18 cellular contexts compared by ENCODE assay signal in genomic region chr1:15342568-15342967, GRCh38.
DNase-seq lines count a peak whose midpoint lies in the region; ATAC-seq and TF ChIP-seq lines count a peak whose summit lies in the region.
"Had no signal": no experiment of that assay in that cellular context is flagged by ENCODE, and none has a peak within 500 bp of the region (broad histone marks: within the 10 kb centered on the region; RNA-seq: fewer than 3 reads in every experiment).

No MANE protein-coding gene starts in this region.

- H3K36me3 ChIP-seq in esophagus squamous epithelium (no peaks in the 10 kb centered on the region), skeletal muscle satellite cell (ENCODE audit: insufficient read depth, low read length) (no peaks in the 10 kb centered on the region)
- H3K36me3 ChIP-seq: brain microvascular endothelial cell, suprapubic skin had no signal

- H3K4me2 ChIP-seq in skeletal muscle satellite cell (ENCODE audit: low read length): peak overlapping the region; percentile 40

- no peak for TF ChIP-seq CTCF in HFFc6 (IDR thresholded peaks at IDR 0.05)
- TF ChIP-seq CTCF in esophagus squamous epithelium (IDR thresholded peaks at IDR 0.05): no peak

- peak overlapping the region; percentile 56 to 71 (median 68) for H3K27ac ChIP-seq in esophagus squamous epithelium
- H3K27ac ChIP-seq: brain microvascular endothelial cell, suprapubic skin had no signal

- H3K4me1 ChIP-seq in esophagus squamous epithelium (peaks cover 0 to 61% (median 28%) of the 10 kb centered on the region in 3 donors), skeletal muscle satellite cell (ENCODE audit: control insufficient read depth, insufficient read depth, low read length) (peaks cover 34% of the 10 kb centered on the region)

- H3K4me3 Mint-ChIP-seq in HFFc6: peak overlapping the region; percentile 59; the same call in 1 of the 2 replicates
- no peak overlapping the region for H3K4me3 Mint-ChIP-seq in activated CD4-positive, alpha-beta memory T cell treated with anti-CD3 and anti-CD28 coated beads for 36 hours
- H3K4me3 Mint-ChIP-seq: activated naive CD8-positive, alpha-beta T cell treated with anti-CD3 and anti-CD28 coated beads for 36 hours; activated T-cell treated with anti-CD3 and anti-CD28 coated beads, Interleukin-2, amount 50 U/mL, for 24 hours; IgD-negative memory B cell had no signal

- 91 to 95% methylated on average over 1 of the region's 1 CpG for WGBS in esophagus squamous epithelium, 2 donors

- H3K27ac Mint-ChIP-seq in HFFc6: no peak overlapping the region; the same call in 1 of the 2 replicates
- H3K27ac Mint-ChIP-seq in activated CD4-positive, alpha-beta memory T cell treated with anti-CD3 and anti-CD28 coated beads for 36 hours: peak overlapping the region; percentile 2
- H3K27ac Mint-ChIP-seq: activated naive CD8-positive, alpha-beta T cell treated with anti-CD3 and anti-CD28 coated beads for 36 hours; activated T-cell treated with anti-CD3 and anti-CD28 coated beads, Interleukin-2, amount 50 U/mL, for 24 hours; IgD-negative memory B cell had no signal

- H3K27me3 Mint-ChIP-seq in HFFc6 (ENCODE audit: insufficient read depth): peaks cover 2% of the 10 kb centered on the region; the same call in 1 of the 2 replicates
- H3K27me3 Mint-ChIP-seq in activated CD4-positive, alpha-beta memory T cell treated with anti-CD3 and anti-CD28 coated beads for 36 hours: peaks cover 22% of the 10 kb centered on the region

- DNase-seq in HFFc6: no peak
- DNase-seq in activated CD4-positive, alpha-beta memory T cell treated with anti-CD3 and anti-CD28 coated beads for 36 hours: no peak
- DNase-seq in esophagus squamous epithelium (lab: John Stamatoyannopoulos, UW): no peak
- DNase-seq in stimulated activated CD4-positive, alpha-beta T cell treated with anti-CD3 and anti-CD28 coated beads, Interleukin-4, amount 100 ng/mL, for 24 hours: no peak
- DNase-seq in stimulated activated CD4-positive, alpha-beta T cell treated with anti-CD3 and anti-CD28 coated beads, Interleukin-2, amount 100 ng/mL, for 24 hours: no peak
- DNase-seq in GOT3 (lab: John Stamatoyannopoulos, UW): no peak
- DNase-seq: activated CD4-positive, alpha-beta T cell treated with anti-CD3 and anti-CD28 coated beads, Interleukin-2, amount 50 U/mL, for 1 hour; activated naive CD8-positive, alpha-beta T cell treated with anti-CD3 and anti-CD28 coated beads for 36 hours; activated T-cell treated with anti-CD3 and anti-CD28 coated beads, Interleukin-2, amount 50 U/mL, for 24 hours; hypothalamus; NCI-H2029 treated with DMSO at 0.1 percent for 48 hours; NCI-H526 had no signal

- intact Hi-C loops in activated CD4-positive, alpha-beta memory T cell treated with anti-CD3 and anti-CD28 coated beads for 36 hours (cut with micrococcal nuclease): loop anchor here (5.0 kb wide), 1 partner anchor 75 kb away; no protein-coding TSS in a partner anchor
- intact Hi-C loops in esophagus squamous epithelium (cut with DNase I): no loop called here

- peaks cover 4% of the 10 kb centered on the region; the same call in 1 of the 2 replicates for H3K9me3 Mint-ChIP-seq in HFFc6
- no peaks in the 10 kb centered on the region for H3K9me3 Mint-ChIP-seq in activated CD4-positive, alpha-beta memory T cell treated with anti-CD3 and anti-CD28 coated beads for 36 hours
- H3K9me3 Mint-ChIP-seq: activated naive CD8-positive, alpha-beta T cell treated with anti-CD3 and anti-CD28 coated beads for 36 hours; activated T-cell treated with anti-CD3 and anti-CD28 coated beads, Interleukin-2, amount 50 U/mL, for 24 hours had no signal

- POLR2A ChIA-PET in activated CD4-positive, alpha-beta memory T cell treated with anti-CD3 and anti-CD28 coated beads for 36 hours (lab: Charles Lee): no interaction called here

- no peak overlapping the region for H3K9ac ChIP-seq in skeletal muscle satellite cell (ENCODE audit: low read depth, low read length)

- H3K9me3 ChIP-seq in esophagus squamous epithelium (no peaks in the 10 kb centered on the region), skeletal muscle satellite cell (replicated peaks; ENCODE audit: low read length) (no peaks in the 10 kb centered on the region)
- H3K9me3 ChIP-seq: suprapubic skin had no signal

- ATAC-seq in HG03135 (IDR thresholded peaks at IDR 0.05; ENCODE audit: unreplicated experiment): no peak
- ATAC-seq: sciatic nerve had no signal

- peaks cover 57% of the 10 kb centered on the region for H3K4me1 Mint-ChIP-seq in HFFc6 (ENCODE audit: low read depth)
- H3K4me1 Mint-ChIP-seq in activated CD4-positive, alpha-beta memory T cell treated with anti-CD3 and anti-CD28 coated beads for 36 hours (ENCODE audit: low read depth): peaks cover 36% of the 10 kb centered on the region

- H3K27me3 ChIP-seq in esophagus squamous epithelium (no peaks in the 10 kb centered on the region), skeletal muscle satellite cell (ENCODE audit: control insufficient read depth, insufficient read depth, low read length) (no peaks in the 10 kb centered on the region)
- H3K27me3 ChIP-seq: brain microvascular endothelial cell, suprapubic skin had no signal

- H3K36me3 Mint-ChIP-seq in HFFc6 (ENCODE audit: low read depth): peaks cover 8% of the 10 kb centered on the region
- H3K36me3 Mint-ChIP-seq in activated CD4-positive, alpha-beta memory T cell treated with anti-CD3 and anti-CD28 coated beads for 36 hours: no peaks in the 10 kb centered on the region
- H3K36me3 Mint-ChIP-seq: activated naive CD8-positive, alpha-beta T cell treated with anti-CD3 and anti-CD28 coated beads for 36 hours; IgD-negative memory B cell had no signal

- H3K4me3 ChIP-seq in esophagus squamous epithelium (no peak overlapping the region), skeletal muscle satellite cell (ENCODE audit: low read length) (no peak overlapping the region)
- H3K4me3 ChIP-seq: suprapubic skin had no signal

- CTCF ChIA-PET in activated CD4-positive, alpha-beta memory T cell treated with anti-CD3 and anti-CD28 coated beads for 36 hours (lab: Charles Lee): interaction anchor here (1.0 to 3.7 kb wide), 3 partner anchors 19 to 89 kb away, joined by 3 to 18 read pairs (median 4); no protein-coding TSS in a partner anchor

- TF ChIP-seq POLR2A in esophagus squamous epithelium (IDR thresholded peaks at IDR 0.05): no peak
